In genomic region chr2:240135706-240136012, GRCh38 we compare ENCODE assay signal across 8 cellular contexts. TPM values are rescaled to one million over a fixed set of nuclear protein-coding genes. Genes with fewer than 3 reads are reported as not detected.
A peak's percentile ranks its signal among the peaks of the same experiment; 100 is the strongest.
DNase-seq lines count a peak whose midpoint lies in the region; ATAC-seq, FAIRE-seq and TF ChIP-seq lines count a peak whose summit lies in the region.

No MANE protein-coding gene starts in this region.

- H3K27me3 ChIP-seq in keratinocyte (ENCODE audit: control insufficient read depth, extremely low read depth, insufficient read depth, low read length) (no peaks in the 10 kb centered on the region), suprapubic skin (no peaks in the 10 kb centered on the region)

- 0% methylated on average over 17 of the region's 17 CpGs for WGBS in suprapubic skin

- peak overlapping the region; percentile 97 for H3K27ac Mint-ChIP-seq in activated T-helper 17 cell treated with anti-CD3 and anti-CD28 coated beads, Interleukin-2, amount 50 U/mL, for 72 hours

- DNase-seq in GM12891 (ENCODE audit: insufficient read length, low spot score), result no peak
- DNase-seq in keratinocyte (ENCODE audit: low read depth, low spot score), result no peak
- no peak for DNase-seq in suprapubic skin (ENCODE audit: low spot score in 2 of 2)
- DNase-seq in cerebellar nuclear complex (lab: John Stamatoyannopoulos, UW), result no peak
- DNase-seq in HTR-8/SVneo (ENCODE audit: insufficient read length, low spot score), result no peak
- DNase-seq in GM13977 (ENCODE audit: low spot score), result no peak

- H3K4me2 ChIP-seq in keratinocyte (ENCODE audit: control insufficient read depth, extremely low read depth, insufficient read depth, low read depth, low read length), result peak overlapping the region; percentile 98

- peak overlapping the region; percentile 60 for H3K27ac ChIP-seq in keratinocyte (ENCODE audit: control insufficient read depth, insufficient read depth, low read length)
- H3K27ac ChIP-seq in suprapubic skin, result peak overlapping the region; percentile 67

- H2AFZ ChIP-seq in keratinocyte (ENCODE audit: control insufficient read depth, low read length), result peak overlapping the region; percentile 64

- H3K36me3 ChIP-seq in keratinocyte (ENCODE audit: control insufficient read depth in 2 of 2, extremely low read depth in 1 of 2, insufficient read depth in 2 of 2, low read length in 2 of 2) (peaks cover 14 to 22% of the 10 kb centered on the region in 2 experiments), suprapubic skin (peaks cover 30% of the 10 kb centered on the region)

- H4K20me1 ChIP-seq in keratinocyte (ENCODE audit: control insufficient read depth, extremely low read depth, insufficient read depth, low read length), result no peaks in the 10 kb centered on the region

- H3K9me1 ChIP-seq in keratinocyte (ENCODE audit: control insufficient read depth, extremely low read depth, insufficient read depth, low read length), result peaks cover 3% of the 10 kb centered on the region

- H3K4me3 ChIP-seq in keratinocyte (ENCODE audit: control insufficient read depth in 2 of 3, extremely low read depth in 1 of 3, insufficient read depth in 2 of 3, low read depth in 1 of 3, low read length in 3 of 3) (peak overlapping the region; percentile 84 to 93 (median 93)), suprapubic skin (peak overlapping the region; percentile 94)

- peaks cover 47% of the 10 kb centered on the region for H3K36me3 Mint-ChIP-seq in activated T-helper 17 cell treated with anti-CD3 and anti-CD28 coated beads, Interleukin-2, amount 50 U/mL, for 72 hours (ENCODE audit: low read depth)

- TF ChIP-seq CTCF in keratinocyte (optimal IDR thresholded peaks at IDR 0.05 in 1 of 3, IDR thresholded peaks at IDR 0.05 in 1 of 3, conservative IDR thresholded peaks at IDR 0.05 in 1 of 3; ENCODE audit: extremely low read depth in 1 of 3, insufficient read depth in 2 of 3, low read length in 3 of 3), result no peak
- TF ChIP-seq CTCF in suprapubic skin (IDR thresholded peaks at IDR 0.05), result no peak
- no peak for TF ChIP-seq CTCF in GM13977 (IDR thresholded peaks at IDR 0.05; ENCODE audit: extremely low read depth, insufficient read depth, missing control alignments)

- in situ Hi-C loops in GM13977 (cut with MboI; ENCODE audit: low pct_unique_long_range_greater_than_20kb, low sequenced_read_pairs, unreplicated experiment), result no loop called here

- H3K27me3 Mint-ChIP-seq in activated T-helper 17 cell treated with anti-CD3 and anti-CD28 coated beads, Interleukin-2, amount 50 U/mL, for 72 hours, result no peaks in the 10 kb centered on the region

- peak overlapping the region; percentile 97 for H3K4me3 Mint-ChIP-seq in activated T-helper 17 cell treated with anti-CD3 and anti-CD28 coated beads, Interleukin-2, amount 50 U/mL, for 72 hours

- no peak for TF ChIP-seq EP300 in suprapubic skin (IDR thresholded peaks at IDR 0.05)

- H3K9me3 ChIP-seq in keratinocyte (ENCODE audit: control insufficient read depth, low read depth, low read length) (no peaks in the 10 kb centered on the region), suprapubic skin (no peaks in the 10 kb centered on the region)

- no peaks in the 10 kb centered on the region for H3K9me3 Mint-ChIP-seq in activated T-helper 17 cell treated with anti-CD3 and anti-CD28 coated beads, Interleukin-2, amount 50 U/mL, for 72 hours

- peaks cover 28% of the 10 kb centered on the region for H3K79me2 ChIP-seq in keratinocyte (ENCODE audit: control insufficient read depth, insufficient read depth, low read length)

- dilution Hi-C loops in keratinocyte (cut with MboI; ENCODE audit: extremely low pct_ligation_motif_present, low sequenced_read_pairs), result no loop called here

- peak; percentile 7 for ATAC-seq in HG03039 (IDR thresholded peaks at IDR 0.05; ENCODE audit: unreplicated experiment)
- peak; percentile 20 for ATAC-seq in activated T-helper 17 cell treated with anti-CD3 and anti-CD28 coated beads, Interleukin-2, amount 50 U/mL, for 72 hours (replicated peaks)

- H3K4me1 Mint-ChIP-seq in activated T-helper 17 cell treated with anti-CD3 and anti-CD28 coated beads, Interleukin-2, amount 50 U/mL, for 72 hours, result peaks cover 10% of the 10 kb centered on the region

- H3K9ac ChIP-seq in keratinocyte (ENCODE audit: control insufficient read depth, extremely low read depth, insufficient read depth, low read length), result peak overlapping the region; percentile 94

- H3K4me1 ChIP-seq in keratinocyte (ENCODE audit: control insufficient read depth, extremely low read depth, insufficient read depth, low read length) (peaks cover 24% of the 10 kb centered on the region), suprapubic skin (peaks cover 22% of the 10 kb centered on the region)

- TF ChIP-seq POLR2A in GM12891 (IDR thresholded peaks at IDR 0.05; ENCODE audit: low read depth, low read length), result no peak
- TF ChIP-seq POLR2A in suprapubic skin (IDR thresholded peaks at IDR 0.05), result no peak

- FAIRE-seq in GM12891 (lab: Jason Lieb, UNC) (peak; percentile 31), keratinocyte (lab: Jason Lieb, UNC) (no peak), HTR-8/SVneo (lab: Jason Lieb, UNC) (no peak)

TF ChIP-seq in GM12891, 5 proteins besides CTCF, POLR2A, EP300 and RAD21:
- TF ChIP-seq SPI1 (IDR thresholded peaks at IDR 0.05; ENCODE audit: low read depth, low read length) (no peak), POU2F2 (IDR thresholded peaks at IDR 0.05; ENCODE audit: low read depth, low read length) (no peak)

RNA-seq across cellular contexts. Expression of gene COPS9, which starts 0.4 kb away (rescaled TPM):
- 298 TPM for polyA plus RNA-seq in GM12891 (2012; ENCODE audit: low read depth, missing spikeins)
- 100 to 1,000 TPM in 1 of 2 donors, 10 to 100 TPM in 1; 57.4 to 151 TPM for total RNA-seq in activated T-helper 17 cell treated with anti-CD3 and anti-CD28 coated beads, Interleukin-2, amount 50 U/mL, for 72 hours
- polyA plus RNA-seq in keratinocyte, result 238 to 399 TPM (median 385 TPM) in 3 replicates
- polyA plus RNA-seq in keratinocyte (2011; ENCODE audit: low read depth), result 58.8 TPM
- 228 and 261 TPM in 2 replicates for polyA plus RNA-seq in keratinocyte (2011; cell fraction: cytosol; rRNA removed)
- 89.5 and 105 TPM in 2 replicates for polyA plus RNA-seq in keratinocyte (2011; cell fraction: nucleus; rRNA removed)
- polyA plus RNA-seq in keratinocyte (2012; ENCODE audit: low replicate concordance), result 280 and 395 TPM in 2 replicates
- polyA minus RNA-seq in keratinocyte, result 13.2 to 36.1 TPM (median 32.4 TPM) in 3 replicates
- 88.6 TPM for polyA minus RNA-seq in keratinocyte (2011; cell fraction: cytosol; rRNA and poly(A)+ RNA removed)
- 12.0 and 14.3 TPM in 2 replicates for polyA minus RNA-seq in keratinocyte (2011; cell fraction: nucleus; rRNA and poly(A)+ RNA removed)
- total RNA-seq in suprapubic skin, result 100 to 1,000 TPM in 3 of 4 donors, 10 to 100 TPM in 1; 30.6 to 178 (median 143) TPM

RNA-seq across cellular contexts. Expression of gene OTOS, which starts 4.8 kb away (rescaled TPM):
- not detected for polyA plus RNA-seq in GM12891 (2012; ENCODE audit: low read depth, missing spikeins)
- not detected for total RNA-seq in activated T-helper 17 cell treated with anti-CD3 and anti-CD28 coated beads, Interleukin-2, amount 50 U/mL, for 72 hours
- not detected in 3 replicates for polyA plus RNA-seq in keratinocyte
- polyA plus RNA-seq in keratinocyte (2011; ENCODE audit: low read depth), result not detected
- not detected in 2 replicates for polyA plus RNA-seq in keratinocyte (2011; cell fraction: cytosol; rRNA removed)
- not detected in 2 replicates for polyA plus RNA-seq in keratinocyte (2011; cell fraction: nucleus; rRNA removed)
- not detected in 2 replicates for polyA plus RNA-seq in keratinocyte (2012; ENCODE audit: low replicate concordance)
- polyA minus RNA-seq in keratinocyte, result not detected in 3 replicates
- polyA minus RNA-seq in keratinocyte (2011; cell fraction: cytosol; rRNA and poly(A)+ RNA removed), result not detected
- not detected in 2 replicates for polyA minus RNA-seq in keratinocyte (2011; cell fraction: nucleus; rRNA and poly(A)+ RNA removed)
- not detected for total RNA-seq in suprapubic skin
